Comparison of ENCODE assay signal across 8 cellular contexts in genomic region chr7:129199406-129199805, GRCh38.
"Had no signal": no experiment of that assay in that cellular context is flagged by ENCODE, and none has a peak within 500 bp of the region (broad histone marks: within the 10 kb centered on the region; RNA-seq: fewer than 3 reads in every experiment).

No MANE protein-coding gene starts in this region.

- H3K4me3 ChIP-seq: GM12878 had no signal

- DNase-seq: GDM1, GF-D8 had no signal

- ATAC-seq: GM12878 had no signal

- FAIRE-seq: G401.6, GM12878, GM12891, GM12892, GM18507, GM19239 had no signal
